Comparison of ENCODE assay signal across 9 cellular contexts in genomic region chr2:8882094-8882493, GRCh38. TPM values are rescaled to one million over a fixed set of nuclear protein-coding genes. Genes with fewer than 3 reads are reported as not detected.
A peak's percentile ranks its signal among the peaks of the same experiment; 100 is the strongest.
DNase-seq lines count a peak whose midpoint lies in the region; ATAC-seq and TF ChIP-seq lines count a peak whose summit lies in the region.
"Had no signal": no experiment of that assay in that cellular context is flagged by ENCODE, and none has a peak within 500 bp of the region (broad histone marks: within the 10 kb centered on the region; RNA-seq: fewer than 3 reads in every experiment).

No MANE protein-coding gene starts in this region.

- dilution Hi-C loops in mammary epithelial cell (cut with HindIII; ENCODE audit: low sequenced_read_pairs), result no loop called here

- TF ChIP-seq CTCF in mammary epithelial cell (conservative IDR thresholded peaks at IDR 0.05 in 1 of 2, IDR thresholded peaks at IDR 0.05 in 1 of 2; ENCODE audit: extremely low read depth in 1 of 2, insufficient read depth in 1 of 2, low read depth in 1 of 2, low read length in 2 of 2), result peak; percentile 53 to 62

- no peak overlapping the region for H3K4me2 ChIP-seq in mammary epithelial cell (ENCODE audit: insufficient read depth, low read depth, low read length)

- no peaks in the 10 kb centered on the region for H3K27me3 Mint-ChIP-seq in T-helper 17 cell

- CTCF ChIA-PET in mammary epithelial cell (lab: Charles Lee; ENCODE audit: low non-redundant PET), result interaction anchor here (0.7 kb wide), 1 partner anchor 188 kb away, joined by 3 read pairs; no protein-coding TSS in a partner anchor

- H2AFZ ChIP-seq in mammary epithelial cell (ENCODE audit: low read depth, low read length), result no peak overlapping the region

- no peak overlapping the region for H3K4me3 ChIP-seq in mammary epithelial cell (replicated peaks in 1 of 3; ENCODE audit: insufficient read depth in 1 of 3, low read depth in 2 of 3, low read length in 3 of 3)
- H3K4me3 ChIP-seq: body of pancreas had no signal

- ATAC-seq in HG03432 (IDR thresholded peaks at IDR 0.05; ENCODE audit: unreplicated experiment) (no peak), T-helper 17 cell (no peak), HG02981 (IDR thresholded peaks at IDR 0.05; ENCODE audit: unreplicated experiment) (no peak)
- no peak for ATAC-seq in activated CD4-positive, CD25-positive, alpha-beta regulatory T cell treated with anti-CD3 and anti-CD28 coated beads, Interleukin-2, amount 50 U/mL, for 24 hours
- ATAC-seq: body of pancreas had no signal

- H3K27me3 ChIP-seq in mammary epithelial cell (ENCODE audit: insufficient read depth, low read length), result no peaks in the 10 kb centered on the region
- H3K27me3 ChIP-seq: body of pancreas had no signal

- H3K9me3 ChIP-seq in mammary epithelial cell (replicated peaks; ENCODE audit: insufficient read depth, low read length) (no peaks in the 10 kb centered on the region), T-helper 17 cell (ENCODE audit: control insufficient read depth, low read length, poor library complexity, severe bottlenecking) (no peaks in the 10 kb centered on the region)
- H3K9me3 ChIP-seq: body of pancreas had no signal

- H3K4me1 Mint-ChIP-seq in T-helper 17 cell, result no peaks in the 10 kb centered on the region

- H3K27ac ChIP-seq in mammary epithelial cell (ENCODE audit: insufficient read depth, low read depth, low read length), result no peak overlapping the region
- H3K27ac ChIP-seq: body of pancreas had no signal

- H3K79me2 ChIP-seq in mammary epithelial cell (ENCODE audit: insufficient read depth, low read length), result no peaks in the 10 kb centered on the region

- H3K4me3 Mint-ChIP-seq in T-helper 17 cell, result no peak overlapping the region

- WGBS in mammary epithelial cell (ENCODE audit: low coverage, missing lambda C conversion rate), result 98% methylated on average over 5 of the region's 5 CpGs

- intact Hi-C loops in mammary epithelial cell (cut with micrococcal nuclease), result loop anchor here (1.0 kb wide), 2 partner anchors 232 to 257 kb away; no protein-coding TSS in a partner anchor

- H3K36me3 Mint-ChIP-seq in T-helper 17 cell (ENCODE audit: low read depth), result peaks cover 2% of the 10 kb centered on the region

- peak; percentile 18 for DNase-seq in EL
- DNase-seq in Kasumi-1 (lab: John Stamatoyannopoulos, UW), result peak; percentile 7 to 45
- peak; percentile 39 for DNase-seq in mammary epithelial cell
- DNase-seq in medulla oblongata (ENCODE audit: extremely low spot score), result peak; percentile 33
- no peak for DNase-seq in T-helper 17 cell
- DNase-seq: body of pancreas had no signal

- BruUV-seq in mammary epithelial cell (replicated peaks; lab: Mats Ljungman, UMichigan), result no TSS peak

- H3K9ac ChIP-seq in mammary epithelial cell (ENCODE audit: insufficient read depth, low read length), result no peak overlapping the region

- in situ Hi-C loops in mammary epithelial cell (cut with MboI; ENCODE audit: low sequenced_read_pairs in 2 of 2), result no loop called here

- peaks cover 3% of the 10 kb centered on the region for H3K4me1 ChIP-seq in mammary epithelial cell (ENCODE audit: insufficient read depth, low read length)
- H3K4me1 ChIP-seq: body of pancreas had no signal

- peaks cover 16% of the 10 kb centered on the region for H3K36me3 ChIP-seq in mammary epithelial cell (ENCODE audit: insufficient read depth, low read length)

- H3K27ac Mint-ChIP-seq in T-helper 17 cell, result no peak overlapping the region

- no peaks in the 10 kb centered on the region for H4K20me1 ChIP-seq in mammary epithelial cell (ENCODE audit: insufficient read depth, low read length)

RNA-seq across cellular contexts. Expression of gene KIDINS220, which starts 44.7 kb away (rescaled TPM):
- 10 to 100 TPM; 34.2 to 80.5 TPM for total RNA-seq in mammary epithelial cell
- polyA plus RNA-seq in mammary epithelial cell, result 17.2 TPM
- 76.7 TPM for polyA minus RNA-seq in mammary epithelial cell
- total RNA-seq in T-helper 17 cell, result 10 to 100 TPM; 33.2 to 44.5 TPM

Comparison
In these comparisons a context has a peak if more than half of its experiments do, and no peak if none do; other contexts are left out.
1. DNase-seq: peak in EL (single experiment), Kasumi-1 (2 of 2), mammary epithelial cell (single experiment) and medulla oblongata (single experiment); none in T-helper 17 cell (0 of 3).